Comparison of ENCODE assay signal across 24 cellular contexts in the genomic region with DNA sequence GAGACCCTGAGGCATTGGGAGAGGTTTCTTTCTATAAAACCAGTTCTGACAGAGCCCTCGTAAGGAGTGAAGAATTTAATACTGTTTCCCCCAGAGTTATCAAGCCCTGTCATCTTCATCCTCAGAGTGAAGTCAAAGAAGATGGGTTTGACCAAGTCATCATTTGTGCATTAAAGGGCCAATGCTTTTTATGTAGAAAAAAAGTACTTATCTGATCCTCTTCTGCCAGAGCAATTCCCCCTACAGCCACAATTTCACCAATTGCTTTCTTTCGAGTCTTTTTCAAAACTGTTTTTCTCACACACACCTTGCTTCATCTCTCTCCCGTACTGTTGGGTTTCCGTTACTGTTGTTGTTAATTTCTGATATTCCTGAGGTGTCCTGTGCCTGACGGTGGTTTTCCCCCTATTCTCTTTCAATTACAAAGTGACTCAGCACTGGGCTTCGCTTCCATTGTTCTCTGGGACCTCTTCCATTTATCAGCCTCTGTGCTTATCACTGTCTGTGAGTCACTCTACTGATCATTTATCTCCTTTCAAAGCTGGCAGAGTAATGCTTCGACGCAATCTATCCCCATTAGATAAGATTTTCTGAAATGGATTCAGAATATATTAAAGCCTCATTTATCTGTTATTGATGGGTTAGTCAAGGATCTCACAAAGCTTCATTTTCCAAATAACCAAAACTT.
A peak's percentile ranks its signal among the peaks of the same experiment; 100 is the strongest.
DNase-seq lines count a peak whose midpoint lies in the region; FAIRE-seq and TF ChIP-seq lines count a peak whose summit lies in the region.
"Had no signal": no experiment of that assay in that cellular context is flagged by ENCODE, and none has a peak within 500 bp of the region (broad histone marks: within the 10 kb centered on the region; RNA-seq: fewer than 3 reads in every experiment).

No MANE protein-coding gene starts in this region.

- H2BK20ac ChIP-seq in H9 (ENCODE audit: low read depth, low read length, poor library complexity, severe bottlenecking) = no peak overlapping the region

- TF ChIP-seq POLR2A in prostate gland (IDR thresholded peaks at IDR 0.05) = no peak
- no peak for TF ChIP-seq POLR2A in H54 (IDR thresholded peaks at IDR 0.05; ENCODE audit: low read depth, low read length)

- no peak overlapping the region for H3T11ph ChIP-seq in H9 (ENCODE audit: low read length)

- intact Hi-C loops in prostate gland (cut with DNase I) = no loop called here

- H2BK12ac ChIP-seq in H9 (ENCODE audit: insufficient read length, low read depth, low read length) = no peak overlapping the region

- no peak for FAIRE-seq in H54 (lab: Jason Lieb, UNC)
- FAIRE-seq: frontal cortex, GM18507 had no signal

- no peak overlapping the region for H2BK15ac ChIP-seq in H9 (ENCODE audit: low read depth, low read length)

- H3K27ac ChIP-seq in H9 (ENCODE audit: insufficient read length, low read depth, low read length) (no peak overlapping the region), prostate gland (no peak overlapping the region)
- H3K27ac ChIP-seq: body of pancreas, left lung, SJCRH30, tibial nerve had no signal

- no peak overlapping the region for H2BK5ac ChIP-seq in H9 (ENCODE audit: insufficient read length, low read length)

- no peak overlapping the region for H2AK5ac ChIP-seq in H9 (ENCODE audit: insufficient read length, low read length)

- no peak overlapping the region for H3K18ac ChIP-seq in H9 (ENCODE audit: insufficient read length, low read depth, low read length)

- no peak overlapping the region for H3K9ac ChIP-seq in H9 (ENCODE audit: extremely low read depth, insufficient read length, low read length)

- no peaks in the 10 kb centered on the region for H3K79me2 ChIP-seq in H9 (ENCODE audit: insufficient read depth, low read length)

- H3K9me3 Mint-ChIP-seq in H9 = peaks cover 2 to 8% of the 10 kb centered on the region in 2 experiments; a peak in 3 of 5 replicates
- peaks cover 34% of the 10 kb centered on the region for H3K9me3 Mint-ChIP-seq in glutamatergic neuron (ENCODE audit: unreplicated experiment)
- H3K9me3 Mint-ChIP-seq: activated T-cell treated with anti-CD3 and anti-CD28 coated beads, Interleukin-2, amount 50 U/mL, for 4 hours had no signal

- H4K8ac ChIP-seq in H9 (replicated peaks; ENCODE audit: insufficient read length, low read depth, low read length) = no peak overlapping the region

- TF ChIP-seq CTCF in H9 (conservative IDR thresholded peaks at IDR 0.05) (no peak), glutamatergic neuron (IDR thresholded peaks at IDR 0.05; ENCODE audit: partially characterized antibody, unreplicated experiment) (no peak), prostate gland (IDR thresholded peaks at IDR 0.05) (no peak)

- no CpG with 5 or more reads among the region's 8 CpGs for whole genome bisulfite sequencing in H9 (ENCODE audit: extremely low coverage, insufficient read length, low lambda C conversion rate)
- WGBS in prostate gland = 57% methylated on average over 8 of the region's 8 CpGs

- DNase-seq in H9 = no peak
- peak; percentile 59 for DNase-seq in amniotic epithelial cell (ENCODE audit: low read depth)
- DNase-seq in glutamatergic neuron = no peak
- DNase-seq in pulmonary artery endothelial cell (ENCODE audit: low read depth, low spot score) = peak; percentile 45
- no peak for DNase-seq in prostate gland (ENCODE audit: low spot score)
- DNase-seq in H54 (ENCODE audit: insufficient read length, low spot score) = no peak
- no peak for DNase-seq in NCI-H345 treated with DMSO at 0.1 percent for 48 hours (lab: John Stamatoyannopoulos, UW; ENCODE audit: unreplicated experiment)
- DNase-seq: activated CD8-positive, alpha-beta T cell treated with anti-CD3 and anti-CD28 coated beads, Interleukin-2, amount 10 ng/mL, durations not matched to agents 7 days and 5 days; activated naive CD4-positive, alpha-beta T cell treated with anti-CD3 and anti-CD28 coated beads, Interleukin-2, amount 50 U/mL, for 16 hours; activated T-cell treated with anti-CD3 and anti-CD28 coated beads, Interleukin-2, amount 50 U/mL, for 4 hours; AML-193; body of pancreas; cortex of kidney; DND-41; left lung; NCI-H1694 treated with DMSO at 0.1 percent for 48 hours; NCI-H2227 treated with DMSO at 0.1 percent for 48 hours; right cardiac atrium; SJCRH30; stimulated activated naive CD8-positive, alpha-beta T cell treated with anti-CD3 and anti-CD28 coated beads, Interleukin-15, Interleukin-2, amounts not matched to agents 100 U/mL and 50 U/mL, for 24 hours; T-helper 2 cell had no signal

- no peak overlapping the region for H3K14ac ChIP-seq in H9 (ENCODE audit: insufficient read depth, low read length)

- H3K23ac ChIP-seq in H9 (ENCODE audit: insufficient read length, low read depth, low read length) = no peak overlapping the region

- no peak overlapping the region for H2AFZ ChIP-seq in H9 (ENCODE audit: low read length)

- no peaks in the 10 kb centered on the region for H3K23me2 ChIP-seq in H9 (ENCODE audit: insufficient read length, low read depth, low read length, poor library complexity, severe bottlenecking)

- no peaks in the 10 kb centered on the region for H3K27me3 Mint-ChIP-seq in H9 (ENCODE audit: low read depth)
- peaks cover 15% of the 10 kb centered on the region for H3K27me3 Mint-ChIP-seq in glutamatergic neuron (ENCODE audit: unreplicated experiment)

- H3K4me1 ChIP-seq in H9 (ENCODE audit: insufficient read depth, low read length) (peaks cover 5% of the 10 kb centered on the region; the same call in 1 of the 2 replicates), prostate gland (replicated peaks) (no peaks in the 10 kb centered on the region)
- H3K4me1 ChIP-seq: body of pancreas, left lung, SJCRH30, tibial nerve had no signal

- H3K4me3 Mint-ChIP-seq in H9 (no peak overlapping the region), glutamatergic neuron (ENCODE audit: unreplicated experiment) (no peak overlapping the region)
- H3K4me3 Mint-ChIP-seq: activated CD8-positive, alpha-beta T cell treated with anti-CD3 and anti-CD28 coated beads, Interleukin-2, amount 10 ng/mL, durations not matched to agents 7 days and 5 days; activated T-cell treated with anti-CD3 and anti-CD28 coated beads, Interleukin-2, amount 50 U/mL, for 4 hours had no signal

- H2BK120ac ChIP-seq in H9 (ENCODE audit: low read depth, low read length, poor library complexity, severe bottlenecking) = peak overlapping the region; percentile 44

- no peaks in the 10 kb centered on the region for H4K20me1 ChIP-seq in H9 (ENCODE audit: control insufficient read depth, insufficient read depth, insufficient read length)

- no peaks in the 10 kb centered on the region for H3K79me1 ChIP-seq in H9 (ENCODE audit: insufficient read depth, low read depth, low read length, poor library complexity, severe bottlenecking)

- no peak overlapping the region for H3K4me2 ChIP-seq in H9 (ENCODE audit: insufficient read depth, insufficient read length, low read length)

- H3K27me3 ChIP-seq in H9 (ENCODE audit: insufficient read depth, low read length) = no peaks in the 10 kb centered on the region
- H3K27me3 ChIP-seq in prostate gland (replicated peaks; ENCODE audit: insufficient read depth) = no peaks in the 10 kb centered on the region
- H3K27me3 ChIP-seq: body of pancreas, left lung, SJCRH30, tibial nerve had no signal

- H3K4ac ChIP-seq in H9 (ENCODE audit: low read depth, low read length) = no peak overlapping the region

- peaks cover 15 to 18% of the 10 kb centered on the region in 2 experiments for H3K4me1 Mint-ChIP-seq in H9
- peaks cover 24% of the 10 kb centered on the region for H3K4me1 Mint-ChIP-seq in glutamatergic neuron (ENCODE audit: low read depth, unreplicated experiment)

- H3K36me3 Mint-ChIP-seq in H9 (ENCODE audit: insufficient read depth in 1 of 3, low read depth in 3 of 3) (peaks cover 2 to 7% (median 6%) of the 10 kb centered on the region in 3 experiments; a peak in 5 of 7 replicates), glutamatergic neuron (ENCODE audit: unreplicated experiment) (peaks cover 54% of the 10 kb centered on the region)

- H3K4me3 ChIP-seq in prostate gland = no peak overlapping the region
- H3K4me3 ChIP-seq: body of pancreas, left lung, SJCRH30, tibial nerve had no signal

- H3K36me3 ChIP-seq in prostate gland = no peaks in the 10 kb centered on the region
- H3K36me3 ChIP-seq: left lung, SJCRH30, tibial nerve had no signal

- no peak overlapping the region for H4K91ac ChIP-seq in H9 (ENCODE audit: insufficient read length, low read depth, low read length)

- H3K56ac ChIP-seq in H9 (ENCODE audit: insufficient read length, low read depth, low read length) = no peak overlapping the region

- no peak overlapping the region for H4K5ac ChIP-seq in H9 (ENCODE audit: insufficient read length, low read depth, low read length)

- H3K9me3 ChIP-seq in H9 (ENCODE audit: control insufficient read depth, low read depth, low read length) = no peaks in the 10 kb centered on the region
- H3K9me3 ChIP-seq in prostate gland = no peaks in the 10 kb centered on the region
- H3K9me3 ChIP-seq: body of pancreas had no signal

- H3K27ac Mint-ChIP-seq in H9 (peak overlapping the region; percentile 25 to 91 (median 80); a peak in 5 of 7 replicates), glutamatergic neuron (ENCODE audit: unreplicated experiment) (peak overlapping the region; percentile 56)
- H3K27ac Mint-ChIP-seq: activated CD8-positive, alpha-beta T cell treated with anti-CD3 and anti-CD28 coated beads, Interleukin-2, amount 10 ng/mL, durations not matched to agents 7 days and 5 days had no signal

Comparison
In these comparisons a context has a peak if more than half of its experiments do, and no peak if none do; other contexts are left out.
1. DNase-seq: peak in amniotic epithelial cell (single experiment) and pulmonary artery endothelial cell (single experiment); none in H9 (single experiment), glutamatergic neuron (single experiment), prostate gland (single experiment), H54 (single experiment) and NCI-H345 treated with DMSO at 0.1 percent for 48 hours (single experiment).